2 cellular contexts compared by ENCODE assay signal in genomic region chr20:60490184-60490583, GRCh38.
TF ChIP-seq lines count a peak whose summit lies in the region.

No MANE protein-coding gene starts in this region.

TF ChIP-seq in SK-N-SH, 30 proteins besides CTCF, POLR2A, EP300 and RAD21 (continued from another document):
- no peak for TF ChIP-seq USF1 (IDR thresholded peaks at IDR 0.05; ENCODE audit: borderline replicate concordance, low read depth)
- no peak for TF ChIP-seq CHD2 (IDR thresholded peaks at IDR 0.05; ENCODE audit: low read length, partially characterized antibody)
- no peak for TF ChIP-seq RXRA (IDR thresholded peaks at IDR 0.05; ENCODE audit: borderline replicate concordance, low read depth)
- TF ChIP-seq NRF1 (IDR thresholded peaks at IDR 0.05; ENCODE audit: low read depth, low read length), result no peak
- no peak for TF ChIP-seq SIN3A (IDR thresholded peaks at IDR 0.05; ENCODE audit: borderline replicate concordance, low read depth, low read length)
- no peak for TF ChIP-seq FOXM1 (IDR thresholded peaks at IDR 0.05; ENCODE audit: low read depth)

TF ChIP-seq in SK-N-SH treated with all-trans-retinoic acid at 6 μM for 48 hours, 23 proteins besides CTCF, POLR2A, EP300 and RAD21 (continued from another document):
- TF ChIP-seq CSRNP3 (CRISPR knock-in tag; IDR thresholded peaks at IDR 0.05) (no peak), GLIS3 (CRISPR knock-in tag; IDR thresholded peaks at IDR 0.05) (no peak), ARNTL (CRISPR knock-in tag; IDR thresholded peaks at IDR 0.05; ENCODE audit: borderline replicate concordance, low read depth) (no peak), OSR1 (CRISPR knock-in tag; IDR thresholded peaks at IDR 0.05) (no peak), PPARA (CRISPR knock-in tag; IDR thresholded peaks at IDR 0.05; ENCODE audit: borderline replicate concordance) (no peak), POU6F1 (CRISPR knock-in tag; IDR thresholded peaks at IDR 0.05; ENCODE audit: borderline replicate concordance, low read depth) (no peak), BACH2 (CRISPR knock-in tag; IDR thresholded peaks at IDR 0.05; ENCODE audit: borderline replicate concordance) (no peak), ESRRG (CRISPR knock-in tag; IDR thresholded peaks at IDR 0.05) (no peak), PATZ1 (CRISPR knock-in tag; IDR thresholded peaks at IDR 0.05; ENCODE audit: borderline replicate concordance) (no peak)
